In the genomic region with DNA sequence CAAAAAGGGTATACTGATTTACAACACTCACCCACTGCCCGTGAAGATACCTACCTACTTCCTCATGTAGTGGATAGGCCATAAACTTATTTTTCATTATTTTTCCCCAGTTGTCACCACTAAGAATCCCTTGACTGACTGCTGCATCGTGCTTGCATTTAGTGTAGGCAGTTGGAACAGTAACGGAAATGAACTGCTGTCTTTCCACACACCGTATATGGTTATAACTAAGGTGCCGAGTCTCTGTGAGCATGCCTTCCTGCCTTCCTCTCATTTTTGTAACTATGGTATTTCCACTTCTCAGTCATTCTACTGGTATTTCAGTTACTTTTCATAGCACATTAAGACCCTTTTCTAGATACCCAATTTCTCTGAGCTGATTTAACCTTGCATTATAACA, we compare ENCODE assay signal across 9 cellular contexts.
"Had no signal": no experiment of that assay in that cellular context is flagged by ENCODE, and none has a peak within 500 bp of the region (broad histone marks: within the 10 kb centered on the region; RNA-seq: fewer than 3 reads in every experiment).

No MANE protein-coding gene starts in this region.

- H3K4me2 ChIP-seq: GM23338 had no signal

- H3K27ac Mint-ChIP-seq: GM23338, H9, HFFc6 had no signal

- H3K9me3 Mint-ChIP-seq: GM23338, H9 had no signal

- ATAC-seq: GM23338 had no signal

- H3K4me3 Mint-ChIP-seq: GM23338, H9, HFFc6 had no signal

- H2AFZ ChIP-seq: GM23338 had no signal

- DNase-seq: H9, HCEC 1CT, HFFc6, IMR-90, KBM-7 had no signal

- FAIRE-seq: H1, H54 had no signal

- H3K27ac ChIP-seq: HL-60 had no signal

- H3K4me3 ChIP-seq: GM23338 had no signal
